ENCODE assay signal across 1 cellular context in genomic region chr1:33124647-33125046, GRCh38. TPM values are rescaled to one million over a fixed set of nuclear protein-coding genes. Genes with fewer than 3 reads are reported as not detected.
"Had no signal": no experiment of that assay in that cellular context is flagged by ENCODE, and none has a peak within 500 bp of the region (broad histone marks: within the 10 kb centered on the region; RNA-seq: fewer than 3 reads in every experiment).

No MANE protein-coding gene starts in this region.

RNA-seq across cellular contexts. Expression of gene AZIN2, which starts 43.7 kb away (rescaled TPM):
- total RNA-seq: HT-29 had no signal
